ENCODE assay signal across 1 cellular context in the genomic region with DNA sequence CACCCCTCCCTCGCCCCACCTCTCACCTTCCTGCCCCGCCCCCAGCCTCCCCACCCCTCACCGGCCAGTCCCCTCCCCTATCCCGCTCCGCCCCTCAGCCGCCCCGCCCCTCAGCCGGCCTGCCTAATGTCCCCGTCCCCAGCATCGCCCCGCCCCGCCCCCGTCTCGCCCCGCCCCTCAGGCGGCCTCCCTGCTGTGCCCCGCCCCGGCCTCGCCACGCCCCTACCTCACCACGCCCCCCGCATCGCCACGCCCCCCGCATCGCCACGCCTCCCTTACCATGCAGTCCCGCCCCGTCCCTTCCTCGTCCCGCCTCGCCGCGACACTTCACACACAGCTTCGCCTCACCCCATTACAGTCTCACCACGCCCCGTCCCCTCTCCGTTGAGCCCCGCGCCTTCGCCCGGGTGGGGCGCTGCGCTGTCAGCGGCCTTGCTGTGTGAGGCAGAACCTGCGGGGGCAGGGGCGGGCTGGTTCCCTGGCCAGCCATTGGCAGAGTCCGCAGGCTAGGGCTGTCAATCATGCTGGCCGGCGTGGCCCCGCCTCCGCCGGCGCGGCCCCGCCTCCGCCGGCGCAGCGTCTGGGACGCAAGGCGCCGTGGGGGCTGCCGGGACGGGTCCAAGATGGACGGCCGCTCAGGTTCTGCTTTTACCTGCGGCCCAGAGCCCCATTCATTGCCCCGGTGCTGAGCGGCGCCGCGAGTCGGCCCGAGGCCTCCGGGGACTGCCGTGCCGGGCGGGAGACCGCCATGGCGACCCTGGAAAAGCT.
A peak's percentile ranks its signal among the peaks of the same experiment; 100 is the strongest.
TF ChIP-seq lines count a peak whose summit lies in the region.

A gene (plus strand): TSS at position 604 of the 768 bp plus-strand sequence. CDS start 145 bp downstream, at position 749.
A gene (minus strand): TSS at position 461 of the 768 bp plus-strand sequence.

TF ChIP-seq in neural cell, 6 proteins besides CTCF, POLR2A, EP300 and RAD21:
- TF ChIP-seq SMC3 (conservative IDR thresholded peaks at IDR 0.05; ENCODE audit: poor library complexity) (peak; percentile 50), MXI1 (conservative IDR thresholded peaks at IDR 0.05; ENCODE audit: poor library complexity, severe bottlenecking) (peak; percentile 75), TAF1 (IDR thresholded peaks at IDR 0.05; ENCODE audit: low read depth) (peak; percentile 79), EZH2 (IDR thresholded peaks at IDR 0.05; ENCODE audit: borderline replicate concordance, insufficient read depth, low read length, poor library complexity, severe bottlenecking) (no peak), POLR2AphosphoS5 (IDR thresholded peaks at IDR 0.05) (peak; percentile 98)
- TF ChIP-seq, protein P1, sequence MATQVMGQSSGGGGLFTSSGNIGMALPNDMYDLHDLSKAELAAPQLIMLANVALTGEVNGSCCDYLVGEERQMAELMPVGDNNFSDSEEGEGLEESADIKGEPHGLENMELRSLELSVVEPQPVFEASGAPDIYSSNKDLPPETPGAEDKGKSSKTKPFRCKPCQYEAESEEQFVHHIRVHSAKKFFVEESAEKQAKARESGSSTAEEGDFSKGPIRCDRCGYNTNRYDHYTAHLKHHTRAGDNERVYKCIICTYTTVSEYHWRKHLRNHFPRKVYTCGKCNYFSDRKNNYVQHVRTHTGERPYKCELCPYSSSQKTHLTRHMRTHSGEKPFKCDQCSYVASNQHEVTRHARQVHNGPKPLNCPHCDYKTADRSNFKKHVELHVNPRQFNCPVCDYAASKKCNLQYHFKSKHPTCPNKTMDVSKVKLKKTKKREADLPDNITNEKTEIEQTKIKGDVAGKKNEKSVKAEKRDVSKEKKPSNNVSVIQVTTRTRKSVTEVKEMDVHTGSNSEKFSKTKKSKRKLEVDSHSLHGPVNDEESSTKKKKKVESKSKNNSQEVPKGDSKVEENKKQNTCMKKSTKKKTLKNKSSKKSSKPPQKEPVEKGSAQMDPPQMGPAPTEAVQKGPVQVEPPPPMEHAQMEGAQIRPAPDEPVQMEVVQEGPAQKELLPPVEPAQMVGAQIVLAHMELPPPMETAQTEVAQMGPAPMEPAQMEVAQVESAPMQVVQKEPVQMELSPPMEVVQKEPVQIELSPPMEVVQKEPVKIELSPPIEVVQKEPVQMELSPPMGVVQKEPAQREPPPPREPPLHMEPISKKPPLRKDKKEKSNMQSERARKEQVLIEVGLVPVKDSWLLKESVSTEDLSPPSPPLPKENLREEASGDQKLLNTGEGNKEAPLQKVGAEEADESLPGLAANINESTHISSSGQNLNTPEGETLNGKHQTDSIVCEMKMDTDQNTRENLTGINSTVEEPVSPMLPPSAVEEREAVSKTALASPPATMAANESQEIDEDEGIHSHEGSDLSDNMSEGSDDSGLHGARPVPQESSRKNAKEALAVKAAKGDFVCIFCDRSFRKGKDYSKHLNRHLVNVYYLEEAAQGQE (IDR thresholded peaks at IDR 0.05; ENCODE audit: borderline replicate concordance) = peak; percentile 81
